Comparison of ENCODE assay signal across 8 cellular contexts in genomic region chr5:8908055-8908683, GRCh38.
DNase-seq lines count a peak whose midpoint lies in the region; ATAC-seq and TF ChIP-seq lines count a peak whose summit lies in the region.

No MANE protein-coding gene starts in this region.

- whole genome bisulfite sequencing in smooth muscle cell (ENCODE audit: low lambda C conversion rate) = 37% methylated on average over 7 of the region's 7 CpGs

- CTCF ChIA-PET in PC-9 (lab: Charles Lee) = interaction anchor here (0.6 kb wide), 1 partner anchor 16 kb away, joined by 3 read pairs; no protein-coding TSS in a partner anchor

- intact Hi-C loops in natural killer cell (cut with micrococcal nuclease) = no loop called here
- intact Hi-C loops in PC-9 (cut with micrococcal nuclease; ENCODE audit: unreplicated experiment) = no loop called here

- H3F3A ChIP-seq in PC-9 (ENCODE audit: insufficient read depth, low read depth) (no peaks in the 10 kb centered on the region), smooth muscle cell (ENCODE audit: low read depth) (no peaks in the 10 kb centered on the region)

- peaks cover 6% of the 10 kb centered on the region for H3K36me3 Mint-ChIP-seq in natural killer cell
- H3K36me3 Mint-ChIP-seq in natural killer cell treated with Interleukin-12 subunit alpha and Interleukin-12 subunit beta and Interleukin-15 and Interleukin-18, amount 100 ng/mL, for 72 hours = no peaks in the 10 kb centered on the region

- no peak for ATAC-seq in natural killer cell
- ATAC-seq in natural killer cell treated with Interleukin-12 subunit alpha and Interleukin-12 subunit beta and Interleukin-15 and Interleukin-18, amount 100 ng/mL, for 72 hours = no peak
- peak; percentile 93 for ATAC-seq in HG02759 (IDR thresholded peaks at IDR 0.05; ENCODE audit: unreplicated experiment)

- POLR2A ChIA-PET in PC-9 (lab: Charles Lee; ENCODE audit: unreplicated experiment) = no interaction called here

- H3K27ac ChIP-seq in PC-9 (no peak overlapping the region), epithelial cell of prostate (peak overlapping the region; percentile 93), smooth muscle cell (ENCODE audit: low read depth) (no peak overlapping the region)

- TF ChIP-seq CTCF in natural killer cell (IDR thresholded peaks at IDR 0.05) = peak; percentile 18
- TF ChIP-seq CTCF in PC-9 (conservative IDR thresholded peaks at IDR 0.05) = peak; percentile 95
- TF ChIP-seq CTCF in smooth muscle cell (IDR thresholded peaks at IDR 0.05; ENCODE audit: borderline replicate concordance, insufficient read depth, poor library complexity, severe bottlenecking) = peak; percentile 86

- H4K20me1 ChIP-seq in PC-9 (ENCODE audit: insufficient read depth) = no peaks in the 10 kb centered on the region
- no peaks in the 10 kb centered on the region for H4K20me1 ChIP-seq in smooth muscle cell (ENCODE audit: low read depth)

- no peaks in the 10 kb centered on the region for H3K4me1 Mint-ChIP-seq in natural killer cell
- H3K4me1 Mint-ChIP-seq in natural killer cell treated with Interleukin-12 subunit alpha and Interleukin-12 subunit beta and Interleukin-15 and Interleukin-18, amount 100 ng/mL, for 72 hours (ENCODE audit: low read depth in 2 of 2) = no peaks in the 10 kb centered on the region

- H3K9me3 Mint-ChIP-seq in natural killer cell = peaks cover 10 to 14% of the 10 kb centered on the region in 2 donors
- H3K9me3 Mint-ChIP-seq in natural killer cell treated with Interleukin-12 subunit alpha and Interleukin-12 subunit beta and Interleukin-15 and Interleukin-18, amount 100 ng/mL, for 72 hours = peaks cover 17% of the 10 kb centered on the region

- H3K9me3 ChIP-seq in PC-9 (ENCODE audit: insufficient read depth, low read depth) (no peaks in the 10 kb centered on the region), smooth muscle cell (replicated peaks; ENCODE audit: low read depth) (no peaks in the 10 kb centered on the region)

- H3K79me2 ChIP-seq in PC-9 (ENCODE audit: low read depth) (no peaks in the 10 kb centered on the region), smooth muscle cell (ENCODE audit: low read depth) (no peaks in the 10 kb centered on the region)

- no peak overlapping the region for H3K27ac Mint-ChIP-seq in natural killer cell
- no peak overlapping the region for H3K27ac Mint-ChIP-seq in natural killer cell treated with Interleukin-12 subunit alpha and Interleukin-12 subunit beta and Interleukin-15 and Interleukin-18, amount 100 ng/mL, for 72 hours

- no TSS peak for BruUV-seq in PC-9 (replicated peaks; lab: Mats Ljungman, UMichigan)

- H3K27me3 ChIP-seq in PC-9 (ENCODE audit: insufficient read depth, low read depth) (no peaks in the 10 kb centered on the region), smooth muscle cell (ENCODE audit: low read depth) (no peaks in the 10 kb centered on the region)

- H3K9ac ChIP-seq in smooth muscle cell (ENCODE audit: low read depth) = no peak overlapping the region

- H3K4me3 ChIP-seq in PC-9 = no peak overlapping the region
- H3K4me3 ChIP-seq in smooth muscle cell = no peak overlapping the region

- peaks cover 20% of the 10 kb centered on the region for H3K4me1 ChIP-seq in PC-9 (replicated peaks; ENCODE audit: insufficient read depth)
- no peaks in the 10 kb centered on the region for H3K4me1 ChIP-seq in smooth muscle cell (ENCODE audit: low read depth)

- H3K27me3 Mint-ChIP-seq in natural killer cell (ENCODE audit: low read depth in 2 of 2) = no peaks in the 10 kb centered on the region
- H3K27me3 Mint-ChIP-seq in natural killer cell treated with Interleukin-12 subunit alpha and Interleukin-12 subunit beta and Interleukin-15 and Interleukin-18, amount 100 ng/mL, for 72 hours = no peaks in the 10 kb centered on the region

- no peak overlapping the region for H3K4me3 Mint-ChIP-seq in natural killer cell
- H3K4me3 Mint-ChIP-seq in natural killer cell treated with Interleukin-12 subunit alpha and Interleukin-12 subunit beta and Interleukin-15 and Interleukin-18, amount 100 ng/mL, for 72 hours = no peak overlapping the region

- no peak overlapping the region for H3K4me2 ChIP-seq in PC-9
- no peak overlapping the region for H3K4me2 ChIP-seq in smooth muscle cell

- H2AFZ ChIP-seq in PC-9 (no peak overlapping the region), smooth muscle cell (ENCODE audit: low read depth) (no peak overlapping the region)

- DNase-seq in natural killer cell (no peak), PC-9 (peak in 1 of 2 experiments; percentile 62), epithelial cell of prostate (ENCODE audit: low read depth, low spot score) (no peak), smooth muscle cell (lab: John Stamatoyannopoulos, UW; ENCODE audit: unreplicated experiment) (peak; percentile 3), kidney glomerular epithelial cell (lab: John Stamatoyannopoulos, UW) (no peak), midbrain (lab: John Stamatoyannopoulos, UW) (no peak)
- DNase-seq in natural killer cell treated with Interleukin-12 subunit alpha and Interleukin-12 subunit beta and Interleukin-15 and Interleukin-18, amount 100 ng/mL, for 72 hours (ENCODE audit: low spot score) = no peak

- no peaks in the 10 kb centered on the region for H3K9me2 ChIP-seq in PC-9 (ENCODE audit: insufficient read depth)

- H3K36me3 ChIP-seq in PC-9 (ENCODE audit: low read depth) = no peaks in the 10 kb centered on the region
- H3K36me3 ChIP-seq in smooth muscle cell (ENCODE audit: low read depth) = no peaks in the 10 kb centered on the region

Comparison
In these comparisons a context has a peak if more than half of its experiments do, and no peak if none do; other contexts are left out.
1. CTCF ChIP-seq: peak in every context shown above with its lines; median percentile 95 in PC-9; 86 in smooth muscle cell; 18 in natural killer cell.